Comparison of ENCODE assay signal across 20 cellular contexts in genomic region chr12:69726922-69727321, GRCh38. TPM values are rescaled to one million over a fixed set of nuclear protein-coding genes. Genes with fewer than 3 reads are reported as not detected.
DNase-seq lines count a peak whose midpoint lies in the region; ATAC-seq, FAIRE-seq and TF ChIP-seq lines count a peak whose summit lies in the region.
"Had no signal": no experiment of that assay in that cellular context is flagged by ENCODE, and none has a peak within 500 bp of the region (broad histone marks: within the 10 kb centered on the region; RNA-seq: fewer than 3 reads in every experiment).

No MANE protein-coding gene starts in this region.

- H3K79me2 ChIP-seq in GM23248 (ENCODE audit: insufficient read depth) (no peaks in the 10 kb centered on the region), keratinocyte (ENCODE audit: control insufficient read depth, insufficient read depth, low read length) (no peaks in the 10 kb centered on the region), PC-9 (ENCODE audit: low read depth) (no peaks in the 10 kb centered on the region)

- H3K27me3 Mint-ChIP-seq in activated T-helper 1 cell treated with anti-CD3 and anti-CD28 coated beads, Interleukin-12 subunit alpha, Interleukin-12 subunit beta, Interleukin-2, Interleukin-4 antibody, amounts not matched to agents 30 ng/mL and 10 ng/mL and 1 ng/mL, durations not matched to agents 14 hours and 24 hours and 36 hours (ENCODE audit: insufficient read depth), result peaks cover 19% of the 10 kb centered on the region
- H3K27me3 Mint-ChIP-seq: IgD-negative memory B cell had no signal

- H2AFZ ChIP-seq in GM23248 (peak overlapping the region; percentile 54; the same call in 1 of the 2 replicates), keratinocyte (ENCODE audit: control insufficient read depth, low read length) (no peak overlapping the region), PC-9 (no peak overlapping the region)

- H3K36me3 ChIP-seq in cardiac muscle cell (no peaks in the 10 kb centered on the region), GM23248 (ENCODE audit: low read depth) (no peaks in the 10 kb centered on the region), SK-N-MC (ENCODE audit: insufficient read depth, low read length) (no peaks in the 10 kb centered on the region), keratinocyte (ENCODE audit: control insufficient read depth in 2 of 2, extremely low read depth in 1 of 2, insufficient read depth in 2 of 2, low read length in 2 of 2) (no peaks in the 10 kb centered on the region), PC-9 (ENCODE audit: low read depth) (no peaks in the 10 kb centered on the region)
- H3K36me3 ChIP-seq: BLaER1 had no signal

- CTCF ChIA-PET in PC-9 (lab: Charles Lee), result no interaction called here

- no peaks in the 10 kb centered on the region for H3K9me1 ChIP-seq in keratinocyte (ENCODE audit: control insufficient read depth, extremely low read depth, insufficient read depth, low read length)

- H3K4me3 Mint-ChIP-seq in activated T-helper 1 cell treated with anti-CD3 and anti-CD28 coated beads, Interleukin-12 subunit alpha, Interleukin-12 subunit beta, Interleukin-2, Interleukin-4 antibody, amounts not matched to agents 30 ng/mL and 10 ng/mL and 1 ng/mL, durations not matched to agents 14 hours and 24 hours and 36 hours, result no peak overlapping the region
- H3K4me3 Mint-ChIP-seq: CD8-positive, alpha-beta T cell; IgD-negative memory B cell had no signal

- H4K20me1 ChIP-seq in GM23248 (ENCODE audit: insufficient read depth), result no peaks in the 10 kb centered on the region
- no peaks in the 10 kb centered on the region for H4K20me1 ChIP-seq in keratinocyte (ENCODE audit: control insufficient read depth, extremely low read depth, insufficient read depth, low read length)
- H4K20me1 ChIP-seq in PC-9 (ENCODE audit: insufficient read depth), result no peaks in the 10 kb centered on the region
- H4K20me1 ChIP-seq: BLaER1 had no signal

- H3K27ac Mint-ChIP-seq in activated T-helper 1 cell treated with anti-CD3 and anti-CD28 coated beads, Interleukin-12 subunit alpha, Interleukin-12 subunit beta, Interleukin-2, Interleukin-4 antibody, amounts not matched to agents 30 ng/mL and 10 ng/mL and 1 ng/mL, durations not matched to agents 14 hours and 24 hours and 36 hours, result no peak overlapping the region
- H3K27ac Mint-ChIP-seq: CD8-positive, alpha-beta T cell; IgD-negative memory B cell had no signal

- no peak overlapping the region for H3K4me2 ChIP-seq in GM23248 (ENCODE audit: unreplicated experiment)
- H3K4me2 ChIP-seq in keratinocyte (ENCODE audit: control insufficient read depth, extremely low read depth, insufficient read depth, low read depth, low read length), result no peak overlapping the region
- H3K4me2 ChIP-seq in PC-9, result no peak overlapping the region
- H3K4me2 ChIP-seq: BLaER1 had no signal

- H3K9me2 ChIP-seq in GM23248 (ENCODE audit: insufficient read depth) (no peaks in the 10 kb centered on the region), PC-9 (ENCODE audit: insufficient read depth) (no peaks in the 10 kb centered on the region)

- no peak overlapping the region for H3K4me3 ChIP-seq in cardiac muscle cell
- no peak overlapping the region for H3K4me3 ChIP-seq in GM23248
- H3K4me3 ChIP-seq in SK-N-MC, result peak overlapping the region; percentile 50
- H3K4me3 ChIP-seq in keratinocyte (ENCODE audit: control insufficient read depth in 2 of 3, extremely low read depth in 1 of 3, insufficient read depth in 2 of 3, low read depth in 1 of 3, low read length in 3 of 3), result no peak overlapping the region
- no peak overlapping the region for H3K4me3 ChIP-seq in PC-9
- H3K4me3 ChIP-seq: BLaER1 had no signal

- peak overlapping the region; percentile 96 for H3K27ac ChIP-seq in cardiac muscle cell
- H3K27ac ChIP-seq in GM23248, result no peak overlapping the region
- peak overlapping the region; percentile 70 for H3K27ac ChIP-seq in SK-N-MC
- H3K27ac ChIP-seq in keratinocyte (ENCODE audit: control insufficient read depth, insufficient read depth, low read length), result no peak overlapping the region
- no peak overlapping the region for H3K27ac ChIP-seq in PC-9
- H3K27ac ChIP-seq: BLaER1 had no signal

- ATAC-seq in Right ventricle myocardium inferior, result no peak
- ATAC-seq: CD8-positive, alpha-beta T cell; HCT116; HepG2 had no signal

- FAIRE-seq in keratinocyte (lab: Jason Lieb, UNC), result peak; percentile 32
- FAIRE-seq: GM19239, HepG2 had no signal

- in situ Hi-C loops in GM23248 (cut with MboI), result no loop called here

- no peaks in the 10 kb centered on the region for H3K36me3 Mint-ChIP-seq in activated T-helper 1 cell treated with anti-CD3 and anti-CD28 coated beads, Interleukin-12 subunit alpha, Interleukin-12 subunit beta, Interleukin-2, Interleukin-4 antibody, amounts not matched to agents 30 ng/mL and 10 ng/mL and 1 ng/mL, durations not matched to agents 14 hours and 24 hours and 36 hours (ENCODE audit: low read depth)
- H3K36me3 Mint-ChIP-seq: CD8-positive, alpha-beta T cell had no signal

- H3K27me3 ChIP-seq in cardiac muscle cell (no peaks in the 10 kb centered on the region), GM23248 (replicated peaks; ENCODE audit: insufficient read depth) (no peaks in the 10 kb centered on the region), keratinocyte (ENCODE audit: control insufficient read depth, extremely low read depth, insufficient read depth, low read length) (no peaks in the 10 kb centered on the region), PC-9 (ENCODE audit: insufficient read depth, low read depth) (no peaks in the 10 kb centered on the region)
- H3K27me3 ChIP-seq: BLaER1 had no signal

- TF ChIP-seq CTCF in cardiac muscle cell (IDR thresholded peaks at IDR 0.05; ENCODE audit: low read depth, low read length), result no peak
- TF ChIP-seq CTCF in keratinocyte (optimal IDR thresholded peaks at IDR 0.05 in 1 of 3, IDR thresholded peaks at IDR 0.05 in 1 of 3, conservative IDR thresholded peaks at IDR 0.05 in 1 of 3; ENCODE audit: extremely low read depth in 1 of 3, insufficient read depth in 2 of 3, low read length in 3 of 3), result no peak
- TF ChIP-seq CTCF in PC-9 (conservative IDR thresholded peaks at IDR 0.05), result no peak

- POLR2A ChIA-PET in PC-9 (lab: Charles Lee; ENCODE audit: unreplicated experiment), result interaction anchor here (0.6 kb wide), 1 partner anchor 124 kb away, joined by 3 read pairs; no protein-coding TSS in a partner anchor

- no peaks in the 10 kb centered on the region for H3F3A ChIP-seq in GM23248 (ENCODE audit: insufficient read depth)
- H3F3A ChIP-seq in PC-9 (ENCODE audit: insufficient read depth, low read depth), result no peaks in the 10 kb centered on the region

- BruUV-seq in PC-9 (replicated peaks; lab: Mats Ljungman, UMichigan), result no TSS peak

- H3K9me3 ChIP-seq in cardiac muscle cell (ENCODE audit: low read depth) (no peaks in the 10 kb centered on the region), GM23248 (ENCODE audit: low read depth) (no peaks in the 10 kb centered on the region), SK-N-MC (ENCODE audit: low read depth, low read length) (peaks cover 5% of the 10 kb centered on the region), keratinocyte (ENCODE audit: control insufficient read depth, low read depth, low read length) (no peaks in the 10 kb centered on the region), PC-9 (ENCODE audit: insufficient read depth, low read depth) (no peaks in the 10 kb centered on the region; the same call in 1 of the 2 replicates)
- H3K9me3 ChIP-seq: BLaER1 had no signal

- peaks cover 27% of the 10 kb centered on the region for H3K4me1 ChIP-seq in cardiac muscle cell (ENCODE audit: low read depth)
- no peaks in the 10 kb centered on the region for H3K4me1 ChIP-seq in GM23248 (ENCODE audit: insufficient read depth)
- peaks cover 1% of the 10 kb centered on the region for H3K4me1 ChIP-seq in keratinocyte (ENCODE audit: control insufficient read depth, extremely low read depth, insufficient read depth, low read length)
- H3K4me1 ChIP-seq in PC-9 (replicated peaks; ENCODE audit: insufficient read depth), result peaks cover 3% of the 10 kb centered on the region
- H3K4me1 ChIP-seq: BLaER1 had no signal

- H3K9ac ChIP-seq in GM23248 (no peak overlapping the region), SK-N-MC (ENCODE audit: insufficient read length) (peak overlapping the region; percentile 13), keratinocyte (ENCODE audit: control insufficient read depth, extremely low read depth, insufficient read depth, low read length) (no peak overlapping the region)
- H3K9ac ChIP-seq: BLaER1 had no signal

- dilution Hi-C loops in keratinocyte (cut with MboI; ENCODE audit: extremely low pct_ligation_motif_present, low sequenced_read_pairs), result no loop called here

- DNase-seq in cardiac muscle cell (ENCODE audit: low read depth in 1 of 2, low spot score in 1 of 2) (peak in 1 of 2 donors; percentile 69), Right ventricle myocardium inferior (ENCODE audit: missing footprints) (no peak), GM23248 (no peak), SK-N-MC (ENCODE audit: low read depth, low spot score) (peak; percentile 18), keratinocyte (ENCODE audit: low read depth, low spot score) (no peak), PC-9 (no peak), C1 segment of cervical spinal cord (lab: John Stamatoyannopoulos, UW) (no peak)
- DNase-seq in activated T-helper 1 cell treated with anti-CD3 and anti-CD28 coated beads, Interleukin-12 subunit alpha, Interleukin-12 subunit beta, Interleukin-2, Interleukin-4 antibody, amounts not matched to agents 30 ng/mL and 10 ng/mL and 1 ng/mL, durations not matched to agents 14 hours and 24 hours and 36 hours (ENCODE audit: low spot score), result no peak
- DNase-seq: 8988T; Calu3; CD8-positive, alpha-beta T cell; DMS79 treated with DMSO at 0.1 percent for 48 hours; GF-D8; GOT3; H7 had no signal

- no peaks in the 10 kb centered on the region for H3K9me3 Mint-ChIP-seq in activated T-helper 1 cell treated with anti-CD3 and anti-CD28 coated beads, Interleukin-12 subunit alpha, Interleukin-12 subunit beta, Interleukin-2, Interleukin-4 antibody, amounts not matched to agents 30 ng/mL and 10 ng/mL and 1 ng/mL, durations not matched to agents 14 hours and 24 hours and 36 hours
- H3K9me3 Mint-ChIP-seq: CD8-positive, alpha-beta T cell; IgD-negative memory B cell had no signal

- H3K4me1 Mint-ChIP-seq in activated T-helper 1 cell treated with anti-CD3 and anti-CD28 coated beads, Interleukin-12 subunit alpha, Interleukin-12 subunit beta, Interleukin-2, Interleukin-4 antibody, amounts not matched to agents 30 ng/mL and 10 ng/mL and 1 ng/mL, durations not matched to agents 14 hours and 24 hours and 36 hours (ENCODE audit: low read depth), result no peaks in the 10 kb centered on the region
- H3K4me1 Mint-ChIP-seq: IgD-negative memory B cell had no signal

- 4% methylated on average over 4 of the region's 4 CpGs for WGBS in GM23248 (ENCODE audit: low coverage in 1 of 2, low lambda C conversion rate in 2 of 2, missing lambda C conversion rate in 2 of 2), 2 experiments

- intact Hi-C loops in Right ventricle myocardium inferior (cut with DNase I), result no loop called here
- intact Hi-C loops in PC-9 (cut with micrococcal nuclease; ENCODE audit: unreplicated experiment), result no loop called here
- intact Hi-C loops in activated T-helper 1 cell treated with anti-CD3 and anti-CD28 coated beads, Interleukin-12 subunit alpha, Interleukin-12 subunit beta, Interleukin-2, Interleukin-4 antibody, amounts not matched to agents 30 ng/mL and 10 ng/mL and 1 ng/mL, durations not matched to agents 14 hours and 24 hours and 36 hours (cut with micrococcal nuclease), result no loop called here

RNA-seq across cellular contexts. Expression of gene RAB3IP, which starts 11.7 kb away (rescaled TPM):
- total RNA-seq in cardiac muscle cell (54.2 and 81.4 TPM in 2 replicates), Right ventricle myocardium inferior (25.6 TPM), PC-9 (2021) (30.3 and 30.5 TPM in 2 replicates)
- polyA plus RNA-seq in cardiac muscle cell (79.3 and 109 TPM in 2 replicates), GM23248 (2016; fragmentation: Nextera tagmentation; extraction: Ambion mirVana) (1.2 and 3.6 TPM in 2 replicates), keratinocyte (9.6 to 30.6 TPM (median 23.6 TPM) in 3 replicates)
- total RNA-seq in GM23248 (2014; rRNA removed; shearing (Covaris generic)), result 2.5 and 3.4 TPM in 2 replicates
- 53.7 TPM for polyA plus RNA-seq in keratinocyte (2011; ENCODE audit: low read depth)
- polyA plus RNA-seq in keratinocyte (2011; cell fraction: cytosol; rRNA removed), result 10.8 and 23.1 TPM in 2 replicates
- polyA plus RNA-seq in keratinocyte (2011; cell fraction: nucleus; rRNA removed), result 9.5 and 12.8 TPM in 2 replicates
- 9.2 and 32.7 TPM in 2 replicates for polyA plus RNA-seq in keratinocyte (2012; ENCODE audit: low replicate concordance)
- polyA minus RNA-seq in keratinocyte, result 9.1 to 22.6 TPM (median 12.3 TPM) in 3 replicates
- 3.8 TPM for polyA minus RNA-seq in keratinocyte (2011; cell fraction: cytosol; rRNA and poly(A)+ RNA removed)
- polyA minus RNA-seq in keratinocyte (2011; cell fraction: nucleus; rRNA and poly(A)+ RNA removed), result 9.6 and 26.8 TPM in 2 replicates
- 29.8 and 36.1 TPM in 2 replicates for total RNA-seq in activated T-helper 1 cell treated with anti-CD3 and anti-CD28 coated beads, Interleukin-12 subunit alpha, Interleukin-12 subunit beta, Interleukin-2, Interleukin-4 antibody, amounts not matched to agents 30 ng/mL and 10 ng/mL and 1 ng/mL, durations not matched to agents 14 hours and 24 hours and 36 hours

RNA-seq across cellular contexts. Expression of gene BEST3, which starts 27.8 kb away (rescaled TPM):
- total RNA-seq in cardiac muscle cell, result 0.25 TPM in 1 of 2 replicates, not detected in the other
- polyA plus RNA-seq in cardiac muscle cell, result not detected in 2 replicates
- 0.30 TPM for total RNA-seq in Right ventricle myocardium inferior
- total RNA-seq in GM23248 (2014; rRNA removed; shearing (Covaris generic)), result 0.25 TPM in 1 of 2 replicates, not detected in the other
- not detected in 2 replicates for polyA plus RNA-seq in GM23248 (2016; fragmentation: Nextera tagmentation; extraction: Ambion mirVana)
- polyA plus RNA-seq in keratinocyte, result 0.03 to 0.07 TPM (median 0.06 TPM) in 3 replicates
- polyA plus RNA-seq in keratinocyte (2011; ENCODE audit: low read depth), result not detected
- 0.06 and 0.21 TPM in 2 replicates for polyA plus RNA-seq in keratinocyte (2011; cell fraction: cytosol; rRNA removed)
- 0.04 and 0.05 TPM in 2 replicates for polyA plus RNA-seq in keratinocyte (2011; cell fraction: nucleus; rRNA removed)
- polyA plus RNA-seq in keratinocyte (2012; ENCODE audit: low replicate concordance), result 0.07 and 0.08 TPM in 2 replicates
- polyA minus RNA-seq in keratinocyte, result 0.30 TPM in 1 of 3 replicates, not detected in the others
- polyA minus RNA-seq in keratinocyte (2011; cell fraction: cytosol; rRNA and poly(A)+ RNA removed), result not detected
- polyA minus RNA-seq in keratinocyte (2011; cell fraction: nucleus; rRNA and poly(A)+ RNA removed), result not detected in 2 replicates
- total RNA-seq in PC-9 (2021), result 0.17 TPM in 1 of 2 replicates, not detected in the other
- not detected in 2 replicates for total RNA-seq in activated T-helper 1 cell treated with anti-CD3 and anti-CD28 coated beads, Interleukin-12 subunit alpha, Interleukin-12 subunit beta, Interleukin-2, Interleukin-4 antibody, amounts not matched to agents 30 ng/mL and 10 ng/mL and 1 ng/mL, durations not matched to agents 14 hours and 24 hours and 36 hours
- total RNA-seq: CD8-positive, alpha-beta T cell; H7; HepG2 had no signal
- polyA plus RNA-seq: HepG2, IgD-negative memory B cell had no signal

Comparison
In these comparisons a context has a peak if more than half of its experiments do, and no peak if none do; other contexts are left out.
1. H3K27ac ChIP-seq: peak in cardiac muscle cell (single experiment) and SK-N-MC (single experiment); none in GM23248 (single experiment), keratinocyte (single experiment) and PC-9 (single experiment).